In genomic region chr6:14542670-14543366, GRCh38 we compare ENCODE assay signal across 1 cellular context.
TF ChIP-seq lines count a peak whose summit lies in the region.

No MANE protein-coding gene starts in this region.

TF ChIP-seq in GM23338, 12 proteins besides CTCF, POLR2A, EP300 and RAD21 (continued from another document):
- TF ChIP-seq ZNF462 (CRISPR knock-in tag; IDR thresholded peaks at IDR 0.05) (no peak), JUNB (IDR thresholded peaks at IDR 0.05; ENCODE audit: unreplicated experiment) (no peak), ZNF331 (CRISPR knock-in tag; IDR thresholded peaks at IDR 0.05; ENCODE audit: low read depth) (no peak), EZH2phosphoT487 (IDR thresholded peaks at IDR 0.05; ENCODE audit: unreplicated experiment) (no peak)
- TF ChIP-seq, protein P1, sequence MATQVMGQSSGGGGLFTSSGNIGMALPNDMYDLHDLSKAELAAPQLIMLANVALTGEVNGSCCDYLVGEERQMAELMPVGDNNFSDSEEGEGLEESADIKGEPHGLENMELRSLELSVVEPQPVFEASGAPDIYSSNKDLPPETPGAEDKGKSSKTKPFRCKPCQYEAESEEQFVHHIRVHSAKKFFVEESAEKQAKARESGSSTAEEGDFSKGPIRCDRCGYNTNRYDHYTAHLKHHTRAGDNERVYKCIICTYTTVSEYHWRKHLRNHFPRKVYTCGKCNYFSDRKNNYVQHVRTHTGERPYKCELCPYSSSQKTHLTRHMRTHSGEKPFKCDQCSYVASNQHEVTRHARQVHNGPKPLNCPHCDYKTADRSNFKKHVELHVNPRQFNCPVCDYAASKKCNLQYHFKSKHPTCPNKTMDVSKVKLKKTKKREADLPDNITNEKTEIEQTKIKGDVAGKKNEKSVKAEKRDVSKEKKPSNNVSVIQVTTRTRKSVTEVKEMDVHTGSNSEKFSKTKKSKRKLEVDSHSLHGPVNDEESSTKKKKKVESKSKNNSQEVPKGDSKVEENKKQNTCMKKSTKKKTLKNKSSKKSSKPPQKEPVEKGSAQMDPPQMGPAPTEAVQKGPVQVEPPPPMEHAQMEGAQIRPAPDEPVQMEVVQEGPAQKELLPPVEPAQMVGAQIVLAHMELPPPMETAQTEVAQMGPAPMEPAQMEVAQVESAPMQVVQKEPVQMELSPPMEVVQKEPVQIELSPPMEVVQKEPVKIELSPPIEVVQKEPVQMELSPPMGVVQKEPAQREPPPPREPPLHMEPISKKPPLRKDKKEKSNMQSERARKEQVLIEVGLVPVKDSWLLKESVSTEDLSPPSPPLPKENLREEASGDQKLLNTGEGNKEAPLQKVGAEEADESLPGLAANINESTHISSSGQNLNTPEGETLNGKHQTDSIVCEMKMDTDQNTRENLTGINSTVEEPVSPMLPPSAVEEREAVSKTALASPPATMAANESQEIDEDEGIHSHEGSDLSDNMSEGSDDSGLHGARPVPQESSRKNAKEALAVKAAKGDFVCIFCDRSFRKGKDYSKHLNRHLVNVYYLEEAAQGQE (IDR thresholded peaks at IDR 0.05; ENCODE audit: unreplicated experiment), result no peak
